ENCODE assay signal across 12 cellular contexts in the genomic region with DNA sequence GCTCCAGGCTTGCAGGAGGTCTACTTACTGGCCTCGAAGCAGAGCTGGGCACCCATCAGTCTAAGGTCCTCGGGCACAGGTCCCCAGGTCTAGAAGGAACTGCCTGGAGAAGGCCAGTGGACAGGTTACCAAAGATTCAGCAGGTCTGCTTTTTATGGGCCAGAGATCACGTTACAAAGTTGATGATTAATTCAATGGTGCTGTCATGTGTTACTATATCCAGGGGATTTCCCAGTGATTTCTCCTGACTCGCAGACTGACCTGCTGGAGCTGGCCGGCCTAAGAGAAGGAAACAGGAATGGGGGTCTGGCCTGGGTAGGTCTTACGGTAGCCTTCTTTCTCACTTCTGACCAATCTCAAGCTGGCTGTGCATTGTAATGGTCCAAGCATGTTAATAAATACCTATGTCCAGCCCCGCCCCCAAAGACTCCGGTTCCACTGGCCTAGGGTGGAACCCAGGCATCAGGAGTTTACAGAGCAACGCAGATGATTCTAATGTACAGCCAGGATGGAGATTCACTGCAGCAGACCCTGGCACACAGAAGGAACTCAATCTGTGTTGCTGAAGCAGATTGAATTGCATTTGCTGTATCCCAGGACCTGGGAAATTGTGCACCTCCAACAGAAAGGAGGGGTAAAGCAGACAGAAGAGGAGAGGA. TPM values are rescaled to one million over a fixed set of nuclear protein-coding genes. Genes with fewer than 3 reads are reported as not detected.
DNase-seq lines count a peak whose midpoint lies in the region; ATAC-seq and TF ChIP-seq lines count a peak whose summit lies in the region.
"Had no signal": no experiment of that assay in that cellular context is flagged by ENCODE, and none has a peak within 500 bp of the region (broad histone marks: within the 10 kb centered on the region; RNA-seq: fewer than 3 reads in every experiment).

A gene with protein sequence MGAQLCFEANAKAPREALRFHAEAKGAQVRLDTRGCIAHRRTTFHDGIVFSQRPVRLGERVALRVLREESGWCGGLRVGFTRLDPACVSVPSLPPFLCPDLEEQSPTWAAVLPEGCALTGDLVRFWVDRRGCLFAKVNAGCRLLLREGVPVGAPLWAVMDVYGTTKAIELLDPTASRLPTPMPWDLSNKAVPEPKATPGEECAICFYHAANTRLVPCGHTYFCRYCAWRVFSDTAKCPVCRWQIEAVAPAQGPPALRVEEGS (minus strand): TSS at position 127 of the 659 bp plus-strand sequence. CDS start 71 bp downstream, at position 56.

- TF ChIP-seq POLR2A in tibial nerve (IDR thresholded peaks at IDR 0.05): no peak

- no peaks in the 10 kb centered on the region for H3K9me3 ChIP-seq in right atrium auricular region
- H3K9me3 ChIP-seq in left ventricle myocardium inferior (replicated peaks): no peaks in the 10 kb centered on the region
- no peaks in the 10 kb centered on the region for H3K9me3 ChIP-seq in tibial nerve
- H3K9me3 ChIP-seq: suprapubic skin had no signal

- H3K4me1 ChIP-seq in right atrium auricular region: peaks cover 0 to 40% of the 10 kb centered on the region in 2 donors
- peaks cover 43% of the 10 kb centered on the region for H3K4me1 ChIP-seq in left ventricle myocardium inferior
- H3K4me1 ChIP-seq in tibial nerve: peaks cover 0 to 20% (median 16%) of the 10 kb centered on the region in 4 donors

- 71 to 79% methylated on average over 9 of the region's 9 CpGs for WGBS in tibial nerve, 2 donors

- H3K27me3 ChIP-seq in right atrium auricular region (peaks cover 0 to 2% of the 10 kb centered on the region in 2 donors), left ventricle myocardium inferior (ENCODE audit: low read depth) (peaks cover 19% of the 10 kb centered on the region), tibial nerve (peaks cover 0 to 22% of the 10 kb centered on the region in 2 donors)

- TF ChIP-seq EP300 in tibial nerve (IDR thresholded peaks at IDR 0.05): no peak

- no peak within 1 kb of the TSS for H3K4me3 ChIP-seq in right atrium auricular region
- H3K4me3 ChIP-seq in left ventricle myocardium inferior: no peak within 1 kb of the TSS
- no peak within 1 kb of the TSS for H3K4me3 ChIP-seq in tibial nerve
- H3K4me3 ChIP-seq: suprapubic skin had no signal

- DNase-seq in right atrium auricular region (ENCODE audit: low spot score) (peak; percentile 50), left ventricle myocardium inferior (no peak), kidney glomerular epithelial cell (lab: John Stamatoyannopoulos, UW) (peak; percentile 91), NAMALWA (ENCODE audit: low spot score) (no peak), tibial nerve (ENCODE audit: low spot score in 2 of 2) (no peak)
- DNase-seq in activated CD8-positive, alpha-beta memory T cell treated with anti-CD3 and anti-CD28 coated beads, Interleukin-2, amount 50 U/mL, for 48 hours: peak; percentile 44
- DNase-seq: CD8-positive, alpha-beta T cell; foreskin melanocyte; NCI-H82 had no signal

- intact Hi-C loops in left ventricle myocardium inferior (cut with micrococcal nuclease): loop anchor here (5.0 kb wide), 1 partner anchor 98 kb away; no protein-coding TSS in a partner anchor

- no peak for ATAC-seq in HG03342 (IDR thresholded peaks at IDR 0.05; ENCODE audit: unreplicated experiment)
- no peak for ATAC-seq in GM21360 (IDR thresholded peaks at IDR 0.05; ENCODE audit: unreplicated experiment)
- ATAC-seq: CD8-positive, alpha-beta T cell had no signal

- H3K27ac ChIP-seq in right atrium auricular region (no peak within 1 kb of the TSS), left ventricle myocardium inferior (replicated peaks) (no peak within 1 kb of the TSS), tibial nerve (no peak within 1 kb of the TSS)
- H3K27ac ChIP-seq: suprapubic skin had no signal

- H3K36me3 ChIP-seq in right atrium auricular region: no peaks in the 10 kb centered on the region
- no peaks in the 10 kb centered on the region for H3K36me3 ChIP-seq in left ventricle myocardium inferior
- no peaks in the 10 kb centered on the region for H3K36me3 ChIP-seq in tibial nerve
- H3K36me3 ChIP-seq: suprapubic skin had no signal

- TF ChIP-seq CTCF in right atrium auricular region (IDR thresholded peaks at IDR 0.05) (no peak), left ventricle myocardium inferior (IDR thresholded peaks at IDR 0.05; ENCODE audit: borderline replicate concordance) (no peak), tibial nerve (IDR thresholded peaks at IDR 0.05) (no peak)

RNA-seq across cellular contexts. Expression of the gene that starts here (rescaled TPM):
- total RNA-seq in right atrium auricular region (not detected), left ventricle myocardium inferior (not detected), tibial nerve (1 to 10 TPM in 1 of 4 donors, not detected in 3; 1.5 TPM)
- total RNA-seq: CD8-positive, alpha-beta T cell had no signal

Comparison
In these comparisons a context has a peak if more than half of its experiments do, and no peak if none do; other contexts are left out.
1. Peak in DNase-seq in right atrium auricular region; RNA of the gene not detected or under 1 TPM.
2. DNase-seq: peak in activated CD8-positive, alpha-beta memory T cell treated with anti-CD3 and anti-CD28 coated beads, Interleukin-2, amount 50 U/mL, for 48 hours (single experiment) and kidney glomerular epithelial cell (single experiment); none in left ventricle myocardium inferior (single experiment), NAMALWA (single experiment) and tibial nerve (0 of 2).